ENCODE assay signal across 8 cellular contexts in genomic region chr7:135170223-135170997, GRCh38. TPM values are rescaled to one million over a fixed set of nuclear protein-coding genes. Genes with fewer than 3 reads are reported as not detected.
DNase-seq lines count a peak whose midpoint lies in the region; ATAC-seq and TF ChIP-seq lines count a peak whose summit lies in the region.

Gene CYREN (minus strand): TSS chr7:135170707. CDS start chr7:135168922, 1,785 bp downstream.

- no peak within 1 kb of the TSS for H3K4ac ChIP-seq in neuronal stem cell (ENCODE audit: low read length)

- H2BK12ac ChIP-seq in neuronal stem cell (ENCODE audit: low read length) = no peak within 1 kb of the TSS

- H3K27ac ChIP-seq in foreskin keratinocyte = peak within 1 kb of the TSS; percentile 72
- H3K27ac ChIP-seq in neuronal stem cell (replicated peaks; ENCODE audit: low read length) = peak within 1 kb of the TSS; percentile 96

- ATAC-seq in foreskin keratinocyte = peak; percentile 83

- no peaks in the 10 kb centered on the region for H3K27me3 ChIP-seq in HAP-1 (ENCODE audit: low read depth)
- H3K27me3 ChIP-seq in MG63 = no peaks in the 10 kb centered on the region
- no peaks in the 10 kb centered on the region for H3K27me3 ChIP-seq in foreskin keratinocyte
- no peaks in the 10 kb centered on the region for H3K27me3 ChIP-seq in neuronal stem cell (ENCODE audit: control insufficient read depth in 3 of 3, insufficient read depth in 3 of 3, low read depth in 1 of 3, low read length in 3 of 3)

- in situ Hi-C loops in HAP-1 (cut with MboI; ENCODE audit: low sequenced_read_pairs) = loop anchor here (25.0 kb wide), 1 partner anchor 183 kb away; the partner anchor contains the start of gene AGBL3

- H3K18ac ChIP-seq in neuronal stem cell (ENCODE audit: low read length) = peak within 1 kb of the TSS; percentile 97

- H3K23ac ChIP-seq in neuronal stem cell (ENCODE audit: low read depth, low read length, poor library complexity) = peak within 1 kb of the TSS; percentile 91

- H2AK5ac ChIP-seq in neuronal stem cell (ENCODE audit: low read depth, low read length) = no peak within 1 kb of the TSS

- H2BK15ac ChIP-seq in neuronal stem cell (ENCODE audit: low read length) = no peak within 1 kb of the TSS

- H4K8ac ChIP-seq in neuronal stem cell (ENCODE audit: low read depth, low read length) = peak within 1 kb of the TSS; percentile 65

- peak within 1 kb of the TSS; percentile 97 for H4K91ac ChIP-seq in neuronal stem cell (ENCODE audit: low read depth, low read length, poor library complexity)

- peak within 1 kb of the TSS; percentile 85 for H3K4me2 ChIP-seq in neuronal stem cell (ENCODE audit: insufficient read depth, low read length, poor library complexity, severe bottlenecking)

- H2AFZ ChIP-seq in neuronal stem cell (ENCODE audit: low read length) = peak within 1 kb of the TSS; percentile 99

- peak within 1 kb of the TSS; percentile 96 for H2BK5ac ChIP-seq in neuronal stem cell (ENCODE audit: low read length)

- TF ChIP-seq CTCF in foreskin keratinocyte (conservative IDR thresholded peaks at IDR 0.05) (peak; percentile 96), subcutaneous adipose tissue (IDR thresholded peaks at IDR 0.05; ENCODE audit: low read depth) (no peak)

- H3K4me3 ChIP-seq in HAP-1 (peak within 1 kb of the TSS; percentile 94), MG63 (peak within 1 kb of the TSS; percentile 83), neuronal stem cell (ENCODE audit: low read length in 2 of 2) (peak within 1 kb of the TSS; percentile 87 to 99)

- H3K79me1 ChIP-seq in neuronal stem cell (ENCODE audit: low read depth, low read length) = peaks cover 10% of the 10 kb centered on the region

- H3K9me3 ChIP-seq in HAP-1 (no peaks in the 10 kb centered on the region), MG63 (no peaks in the 10 kb centered on the region), neuronal stem cell (replicated peaks in 1 of 2; ENCODE audit: control insufficient read depth in 2 of 2, insufficient read depth in 1 of 2, low read depth in 1 of 2, low read length in 2 of 2) (no peaks in the 10 kb centered on the region)

- H2BK120ac ChIP-seq in neuronal stem cell (ENCODE audit: low read depth, low read length) = no peak within 1 kb of the TSS

- DNase-seq in GDM1 (lab: John Stamatoyannopoulos, UW) (peak; percentile 91), HAP-1 (ENCODE audit: low spot score in 2 of 2) (peak; percentile 90 to 96), MG63 (peak; percentile 93), SHP77 treated with DMSO at 0.1 percent for 48 hours (lab: John Stamatoyannopoulos, UW) (peak; percentile 87), activated gamma-delta T cell (lab: John Stamatoyannopoulos, UW) (peak; percentile 85), foreskin keratinocyte (peak; percentile 80 to 88), neuronal stem cell (ENCODE audit: low spot score) (peak; percentile 84)

- WGBS in neuronal stem cell (ENCODE audit: extremely low coverage in 2 of 2, insufficient read length in 2 of 2, insufficient replicate concordance in 1 of 2), 2 donors = no CpG with 5 or more reads among the region's 85 CpGs

- peak within 1 kb of the TSS; percentile 96 for H3K9ac ChIP-seq in neuronal stem cell (ENCODE audit: low read depth, low read length, poor library complexity)

- H3K4me1 ChIP-seq in HAP-1 = peaks cover 9% of the 10 kb centered on the region
- peaks cover 12% of the 10 kb centered on the region for H3K4me1 ChIP-seq in foreskin keratinocyte
- H3K4me1 ChIP-seq in neuronal stem cell (ENCODE audit: control insufficient read depth in 2 of 2, insufficient read depth in 1 of 2, low read depth in 1 of 2, low read length in 2 of 2) = peaks cover 3 to 10% of the 10 kb centered on the region in 2 donors

- H3K14ac ChIP-seq in neuronal stem cell (ENCODE audit: low read length) = peak within 1 kb of the TSS; percentile 98

- H3K36me3 ChIP-seq in HAP-1 (replicated peaks) = peaks cover 48% of the 10 kb centered on the region
- peaks cover 24% of the 10 kb centered on the region for H3K36me3 ChIP-seq in MG63
- H3K36me3 ChIP-seq in neuronal stem cell (replicated peaks in 1 of 2; ENCODE audit: control insufficient read depth in 2 of 2, insufficient read depth in 2 of 2, low read length in 2 of 2) = peaks cover 35 to 39% of the 10 kb centered on the region in 2 donors

RNA-seq across cellular contexts. Expression of gene CYREN, which starts in this region (rescaled TPM):
- 30.5 and 38.3 TPM in 2 replicates for total RNA-seq in MG63 (2014; rRNA removed; shearing (Covaris generic); ENCODE audit: low replicate concordance)
- total RNA-seq in foreskin keratinocyte (59.5 and 67.1 TPM in 2 replicates), subcutaneous adipose tissue (10 to 100 TPM; 21.9 to 33.0 (median 29.8) TPM)
- polyA plus RNA-seq in foreskin keratinocyte = 46.6 and 53.0 TPM in 2 replicates
- polyA plus RNA-seq in neuronal stem cell (2013, experiment 1 of 2) = 21.9 TPM
- polyA plus RNA-seq in neuronal stem cell (2013, experiment 2 of 2) = 21.4 TPM

Comparison
In these comparisons a context has a peak if more than half of its experiments do, and no peak if none do; other contexts are left out.
1. Peak in every context shown above with its lines: DNase-seq, ATAC-seq, H3K4me3 ChIP-seq and H3K27ac ChIP-seq.